In genomic region chr1:210706246-210706645, GRCh38 we compare ENCODE assay signal across 1 cellular context.
TF ChIP-seq lines count a peak whose summit lies in the region.

No MANE protein-coding gene starts in this region.

TF ChIP-seq in liver, 16 proteins besides CTCF, POLR2A, EP300 and RAD21 (continued from another document):
- TF ChIP-seq FOXA1 (IDR thresholded peaks at IDR 0.05) (no peak), ZBTB33 (IDR thresholded peaks at IDR 0.05) (no peak), SP1 (IDR thresholded peaks at IDR 0.05) (peak; percentile 53), ATF3 (IDR thresholded peaks at IDR 0.05) (no peak), FOXA2 (IDR thresholded peaks at IDR 0.05) (no peak), MAX (IDR thresholded peaks at IDR 0.05) (no peak), HNF4A (conservative IDR thresholded peaks at IDR 0.05) (peak; percentile 51 to 66), RXRA (IDR thresholded peaks at IDR 0.05) (peak in 1 of 2 donors; percentile 39)
